7 cellular contexts compared by ENCODE assay signal in genomic region chr12:29782821-29783772, GRCh38. TPM values are rescaled to one million over a fixed set of nuclear protein-coding genes. Genes with fewer than 3 reads are reported as not detected.
A peak's percentile ranks its signal among the peaks of the same experiment; 100 is the strongest.
DNase-seq lines count a peak whose midpoint lies in the region; ATAC-seq and TF ChIP-seq lines count a peak whose summit lies in the region.

No MANE protein-coding gene starts in this region.

- H3K36me3 Mint-ChIP-seq in naive thymus-derived CD4-positive, alpha-beta T cell: no peaks in the 10 kb centered on the region

- peaks cover 0 to 33% (median 0%) of the 10 kb centered on the region in 4 donors for H3K27me3 ChIP-seq in esophagus squamous epithelium
- no peaks in the 10 kb centered on the region for H3K27me3 ChIP-seq in naive thymus-derived CD4-positive, alpha-beta T cell (ENCODE audit: control insufficient read depth in 2 of 2, insufficient read depth in 2 of 2, low read length in 2 of 2)

- peak overlapping the region; percentile 56 to 86 (median 66) for H3K4me3 ChIP-seq in esophagus squamous epithelium
- H3K4me3 ChIP-seq in naive thymus-derived CD4-positive, alpha-beta T cell (ENCODE audit: low read length): no peak overlapping the region

- peak in 1 of 6 experiments; percentile 16 for TF ChIP-seq CTCF in esophagus squamous epithelium (IDR thresholded peaks at IDR 0.05)

- H3K27me3 Mint-ChIP-seq in naive thymus-derived CD4-positive, alpha-beta T cell: peaks cover 51 to 70% (median 59%) of the 10 kb centered on the region in 5 donors

- peaks cover 3 to 45% (median 4%) of the 10 kb centered on the region in 3 donors for H3K4me1 ChIP-seq in esophagus squamous epithelium
- no peaks in the 10 kb centered on the region for H3K4me1 ChIP-seq in naive thymus-derived CD4-positive, alpha-beta T cell (ENCODE audit: control insufficient read depth in 2 of 2, insufficient read depth in 2 of 2, low read length in 2 of 2)

- POLR2A ChIA-PET in naive thymus-derived CD4-positive, alpha-beta T cell (lab: Charles Lee): no interaction called here

- DNase-seq in SHP77 (lab: John Stamatoyannopoulos, UW) (peak; percentile 66 to 67), esophagus squamous epithelium (lab: John Stamatoyannopoulos, UW) (no peak), NCI-H446 treated with DMSO at 0.1 percent for 48 hours (lab: John Stamatoyannopoulos, UW) (no peak)
- peak in 1 of 9 donors; percentile 23 for DNase-seq in naive thymus-derived CD4-positive, alpha-beta T cell

- CTCF ChIA-PET in naive thymus-derived CD4-positive, alpha-beta T cell (lab: Charles Lee): no interaction called here

- intact Hi-C loops in esophagus squamous epithelium (cut with DNase I): no loop called here
- intact Hi-C loops in naive thymus-derived CD4-positive, alpha-beta T cell (cut with micrococcal nuclease): no loop called here

- peak overlapping the region in 1 of 9 donors; percentile 23 for H3K27ac Mint-ChIP-seq in naive thymus-derived CD4-positive, alpha-beta T cell

- no peak for TF ChIP-seq POLR2A in esophagus squamous epithelium (IDR thresholded peaks at IDR 0.05)

- peak overlapping the region; percentile 74 to 90 (median 84) for H3K27ac ChIP-seq in esophagus squamous epithelium
- H3K27ac ChIP-seq in naive thymus-derived CD4-positive, alpha-beta T cell (ENCODE audit: low read depth, low read length): no peak overlapping the region

- peaks cover 0 to 7% (median 0%) of the 10 kb centered on the region in 7 donors for H3K4me1 Mint-ChIP-seq in naive thymus-derived CD4-positive, alpha-beta T cell

- no peaks in the 10 kb centered on the region for H3K36me3 ChIP-seq in esophagus squamous epithelium
- H3K36me3 ChIP-seq in naive thymus-derived CD4-positive, alpha-beta T cell (ENCODE audit: control insufficient read depth in 2 of 3, insufficient read depth in 3 of 3, low read length in 3 of 3): no peaks in the 10 kb centered on the region

- peaks cover 0 to 26% (median 3%) of the 10 kb centered on the region in 11 donors for H3K9me3 Mint-ChIP-seq in naive thymus-derived CD4-positive, alpha-beta T cell

- H3K9me3 ChIP-seq in esophagus squamous epithelium: no peaks in the 10 kb centered on the region
- no peaks in the 10 kb centered on the region for H3K9me3 ChIP-seq in naive thymus-derived CD4-positive, alpha-beta T cell (ENCODE audit: control insufficient read depth in 2 of 3, low read length in 3 of 3)

- 1 to 7% methylated on average over 7 to 28 of the region's 82 CpGs for WGBS in esophagus squamous epithelium, 2 donors

- ATAC-seq in GM18909 (IDR thresholded peaks at IDR 0.05; ENCODE audit: poor library complexity, unreplicated experiment) (peak; percentile 16), HG02938 (IDR thresholded peaks at IDR 0.05; ENCODE audit: unreplicated experiment) (peak; percentile 12), GM21515 (IDR thresholded peaks at IDR 0.05; ENCODE audit: unreplicated experiment) (no peak)
- ATAC-seq in naive thymus-derived CD4-positive, alpha-beta T cell: peak; percentile 22

- H3K4me3 Mint-ChIP-seq in naive thymus-derived CD4-positive, alpha-beta T cell: peak overlapping the region in 6 of 10 donors; percentile 29 to 66 (median 52)

RNA-seq across cellular contexts. Expression of gene TMTC1, which starts 0.6 kb away (rescaled TPM):
- total RNA-seq in esophagus squamous epithelium: 10 to 100 TPM in 3 of 4 donors, 1 to 10 TPM in 1; 2.5 to 31.9 (median 14.7) TPM
- 1 to 10 TPM in 1 of 5 experiments, under 1 TPM in 3, not detected in 1; 0.19 to 2.8 (median 0.46) TPM for total RNA-seq in naive thymus-derived CD4-positive, alpha-beta T cell
- polyA plus RNA-seq in naive thymus-derived CD4-positive, alpha-beta T cell: not detected

Comparison
In these comparisons a context has a peak if more than half of its experiments do, and no peak if none do; other contexts are left out.
1. DNase-seq: peak in SHP77 (2 of 2); none in esophagus squamous epithelium (single experiment) and NCI-H446 treated with DMSO at 0.1 percent for 48 hours (single experiment).